19 cellular contexts compared by ENCODE assay signal in the genomic region with DNA sequence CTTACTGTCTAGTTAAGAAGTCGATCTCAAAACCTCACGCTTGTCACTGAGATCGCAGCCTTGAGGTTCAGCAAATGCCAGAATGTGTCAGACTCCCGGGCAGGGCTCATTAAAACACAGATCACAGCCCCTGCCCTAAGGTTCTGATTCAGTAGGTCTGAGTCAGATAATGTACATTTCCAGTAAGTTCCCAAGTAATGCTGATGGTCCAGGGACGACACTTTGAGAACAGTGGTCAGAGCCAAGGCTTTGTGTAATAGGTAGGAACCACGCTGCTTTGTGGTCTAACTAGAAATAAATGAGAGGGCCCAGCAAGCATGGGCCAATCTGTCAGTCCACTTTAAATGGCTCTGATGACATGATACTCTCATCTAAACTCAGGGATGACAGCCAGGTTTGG.
A peak's percentile ranks its signal among the peaks of the same experiment; 100 is the strongest.
DNase-seq lines count a peak whose midpoint lies in the region; ATAC-seq and TF ChIP-seq lines count a peak whose summit lies in the region.
"Had no signal": no experiment of that assay in that cellular context is flagged by ENCODE, and none has a peak within 500 bp of the region (broad histone marks: within the 10 kb centered on the region; RNA-seq: fewer than 3 reads in every experiment).

No MANE protein-coding gene starts in this region.

- DNase-seq in A172 (ENCODE audit: low spot score): peak; percentile 57
- peak; percentile 34 for DNase-seq in HCEC 1CT
- DNase-seq in astrocyte of the cerebellum (ENCODE audit: low read depth): peak; percentile 48
- peak; percentile 68 for DNase-seq in iris pigment epithelial cell (ENCODE audit: low read depth)
- no peak for DNase-seq in GM19238 (ENCODE audit: insufficient read length, low spot score)
- DNase-seq: activated T-cell treated with anti-CD3 and anti-CD28 coated beads, Interleukin-2, amount 50 U/mL, for 1 hour; Caco-2; colonic mucosa; NCI-H2029; NCI-H526; Peyer's patch had no signal

- no peak for ATAC-seq in GM18909 (IDR thresholded peaks at IDR 0.05; ENCODE audit: poor library complexity, unreplicated experiment)
- no peak for ATAC-seq in HG03095 (IDR thresholded peaks at IDR 0.05; ENCODE audit: unreplicated experiment)
- ATAC-seq in GM18511 (IDR thresholded peaks at IDR 0.05; ENCODE audit: unreplicated experiment): no peak
- ATAC-seq: A549; esophagus mucosa; stimulated activated memory B cell treated with anti-CD40 and anti-IgM and Interleukin-4, amounts not matched to agents 10 μg/mL and 1 μg/mL and 100 μg/mL, for 72 hours had no signal

- in situ Hi-C loops in astrocyte of the cerebellum (cut with HindIII; ENCODE audit: low sequenced_read_pairs): no loop called here

- H3K4me3 ChIP-seq in astrocyte of the cerebellum (ENCODE audit: low read depth, low read length): no peak overlapping the region
- H3K4me3 ChIP-seq: A549, colonic mucosa, lung, Peyer's patch, vagina had no signal

- TF ChIP-seq CTCF in astrocyte of the cerebellum (IDR thresholded peaks at IDR 0.05; ENCODE audit: low read depth, low read length, missing control alignments): no peak
